ENCODE assay signal across 1 cellular context in the genomic region with DNA sequence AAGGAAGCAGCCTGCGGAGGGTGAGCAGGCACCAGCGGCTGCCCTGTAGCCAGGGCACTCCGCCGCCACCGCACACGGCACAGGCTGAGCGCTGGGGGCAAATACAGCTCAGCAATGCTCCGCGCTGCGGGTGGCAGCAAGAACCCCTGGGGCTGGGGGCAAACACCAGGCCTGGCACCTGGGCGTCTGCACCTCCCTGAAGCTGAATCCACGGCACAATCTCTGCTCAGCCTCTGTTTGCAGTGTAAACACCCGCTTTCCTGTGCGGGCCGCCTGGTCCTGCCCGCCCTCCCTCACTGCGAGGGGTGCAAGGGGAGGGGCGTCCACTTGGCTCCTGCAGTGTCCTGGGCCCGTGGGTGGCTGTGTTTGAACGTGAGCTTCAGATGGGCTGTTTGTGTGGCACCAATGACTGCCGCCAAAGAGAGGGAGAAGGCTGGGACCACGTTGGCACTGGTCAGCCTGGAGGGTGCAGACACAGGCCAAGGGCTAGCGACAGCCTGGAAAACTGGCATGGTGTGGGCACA.
TF ChIP-seq lines count a peak whose summit lies in the region.

No MANE protein-coding gene starts in this region.

TF ChIP-seq in HepG2, 621 proteins besides CTCF, POLR2A, EP300 and RAD21 (continued from another document and continues in another):
- TF ChIP-seq PRDM4 (CRISPR knock-in tag; IDR thresholded peaks at IDR 0.05; ENCODE audit: borderline replicate concordance) (no peak), FOXO1 (CRISPR knock-in tag; IDR thresholded peaks at IDR 0.05) (peak; percentile 47; the same call in 1 of the 2 replicates), ZFP82 (CRISPR knock-in tag; IDR thresholded peaks at IDR 0.05; ENCODE audit: borderline replicate concordance) (no peak), MNT (IDR thresholded peaks at IDR 0.05) (no peak), E2F5 (CRISPR knock-in tag; conservative IDR thresholded peaks at IDR 0.05) (no peak), BCL6 (CRISPR knock-in tag; IDR thresholded peaks at IDR 0.05) (peak; percentile 32; the same call in 1 of the 2 replicates), ZKSCAN1 (IDR thresholded peaks at IDR 0.05; ENCODE audit: low read length) (no peak), ZNF317 (CRISPR knock-in tag; IDR thresholded peaks at IDR 0.05) (no peak), KDM5A (IDR thresholded peaks at IDR 0.05; ENCODE audit: borderline replicate concordance, low read length) (no peak), ZNF414 (CRISPR knock-in tag; IDR thresholded peaks at IDR 0.05) (no peak), ZNF136 (CRISPR knock-in tag; IDR thresholded peaks at IDR 0.05; ENCODE audit: low read depth) (no peak), SALL1 (CRISPR knock-in tag; IDR thresholded peaks at IDR 0.05) (peak; percentile 73), MYPOP (CRISPR knock-in tag; IDR thresholded peaks at IDR 0.05) (no peak; the same call in 1 of the 2 replicates), CHD4 (IDR thresholded peaks at IDR 0.05; ENCODE audit: borderline replicate concordance, low read length) (no peak), ZNF101 (CRISPR knock-in tag; IDR thresholded peaks at IDR 0.05; ENCODE audit: borderline replicate concordance, low read depth) (no peak), ATAD3A (CRISPR knock-in tag; IDR thresholded peaks at IDR 0.05) (no peak), AHR (CRISPR knock-in tag; IDR thresholded peaks at IDR 0.05) (0 out of 2 replicates have a peak, but pooled peaks have one; percentile 47), GATAD1 (CRISPR knock-in tag; IDR thresholded peaks at IDR 0.05) (peak; percentile 46; the same call in 1 of the 2 replicates), KDM4B (CRISPR knock-in tag; IDR thresholded peaks at IDR 0.05) (no peak), ZNF546 (CRISPR knock-in tag; conservative IDR thresholded peaks at IDR 0.05) (no peak), EEA1 (CRISPR knock-in tag; IDR thresholded peaks at IDR 0.05; ENCODE audit: borderline replicate concordance) (no peak), CBX2 (IDR thresholded peaks at IDR 0.05; ENCODE audit: low read depth, low read length) (no peak), CBX2 (CRISPR knock-in tag; IDR thresholded peaks at IDR 0.05; ENCODE audit: low read depth) (no peak), TMF1 (CRISPR knock-in tag; IDR thresholded peaks at IDR 0.05; ENCODE audit: low read depth) (no peak), KDM1A (CRISPR knock-in tag; IDR thresholded peaks at IDR 0.05) (peak; percentile 50; the same call in 1 of the 2 replicates), REPIN1 (CRISPR knock-in tag; IDR thresholded peaks at IDR 0.05; ENCODE audit: borderline replicate concordance, low read depth) (no peak), GZF1 (CRISPR knock-in tag; IDR thresholded peaks at IDR 0.05) (no peak), PRPF4 (IDR thresholded peaks at IDR 0.05; ENCODE audit: low read depth, low read length, poor library complexity, severe bottlenecking) (no peak), KAT2B (IDR thresholded peaks at IDR 0.05; ENCODE audit: borderline replicate concordance, low read depth, low read length) (no peak), TRIM24 (CRISPR knock-in tag; IDR thresholded peaks at IDR 0.05) (no peak)
- TF ChIP-seq, protein P1, sequence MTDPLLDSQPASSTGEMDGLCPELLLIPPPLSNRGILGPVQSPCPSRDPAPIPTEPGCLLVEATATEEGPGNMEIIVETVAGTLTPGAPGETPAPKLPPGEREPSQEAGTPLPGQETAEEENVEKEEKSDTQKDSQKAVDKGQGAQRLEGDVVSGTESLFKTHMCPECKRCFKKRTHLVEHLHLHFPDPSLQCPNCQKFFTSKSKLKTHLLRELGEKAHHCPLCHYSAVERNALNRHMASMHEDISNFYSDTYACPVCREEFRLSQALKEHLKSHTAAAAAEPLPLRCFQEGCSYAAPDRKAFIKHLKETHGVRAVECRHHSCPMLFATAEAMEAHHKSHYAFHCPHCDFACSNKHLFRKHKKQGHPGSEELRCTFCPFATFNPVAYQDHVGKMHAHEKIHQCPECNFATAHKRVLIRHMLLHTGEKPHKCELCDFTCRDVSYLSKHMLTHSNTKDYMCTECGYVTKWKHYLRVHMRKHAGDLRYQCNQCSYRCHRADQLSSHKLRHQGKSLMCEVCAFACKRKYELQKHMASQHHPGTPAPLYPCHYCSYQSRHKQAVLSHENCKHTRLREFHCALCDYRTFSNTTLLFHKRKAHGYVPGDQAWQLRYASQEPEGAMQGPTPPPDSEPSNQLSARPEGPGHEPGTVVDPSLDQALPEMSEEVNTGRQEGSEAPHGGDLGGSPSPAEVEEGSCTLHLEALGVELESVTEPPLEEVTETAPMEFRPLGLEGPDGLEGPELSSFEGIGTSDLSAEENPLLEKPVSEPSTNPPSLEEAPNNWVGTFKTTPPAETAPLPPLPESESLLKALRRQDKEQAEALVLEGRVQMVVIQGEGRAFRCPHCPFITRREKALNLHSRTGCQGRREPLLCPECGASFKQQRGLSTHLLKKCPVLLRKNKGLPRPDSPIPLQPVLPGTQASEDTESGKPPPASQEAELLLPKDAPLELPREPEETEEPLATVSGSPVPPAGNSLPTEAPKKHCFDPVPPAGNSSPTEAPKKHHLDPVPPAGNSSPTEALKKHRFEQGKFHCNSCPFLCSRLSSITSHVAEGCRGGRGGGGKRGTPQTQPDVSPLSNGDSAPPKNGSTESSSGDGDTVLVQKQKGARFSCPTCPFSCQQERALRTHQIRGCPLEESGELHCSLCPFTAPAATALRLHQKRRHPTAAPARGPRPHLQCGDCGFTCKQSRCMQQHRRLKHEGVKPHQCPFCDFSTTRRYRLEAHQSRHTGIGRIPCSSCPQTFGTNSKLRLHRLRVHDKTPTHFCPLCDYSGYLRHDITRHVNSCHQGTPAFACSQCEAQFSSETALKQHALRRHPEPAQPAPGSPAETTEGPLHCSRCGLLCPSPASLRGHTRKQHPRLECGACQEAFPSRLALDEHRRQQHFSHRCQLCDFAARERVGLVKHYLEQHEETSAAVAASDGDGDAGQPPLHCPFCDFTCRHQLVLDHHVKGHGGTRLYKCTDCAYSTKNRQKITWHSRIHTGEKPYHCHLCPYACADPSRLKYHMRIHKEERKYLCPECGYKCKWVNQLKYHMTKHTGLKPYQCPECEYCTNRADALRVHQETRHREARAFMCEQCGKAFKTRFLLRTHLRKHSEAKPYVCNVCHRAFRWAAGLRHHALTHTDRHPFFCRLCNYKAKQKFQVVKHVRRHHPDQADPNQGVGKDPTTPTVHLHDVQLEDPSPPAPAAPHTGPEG (CRISPR knock-in tag; IDR thresholded peaks at IDR 0.05), result no peak
- TF ChIP-seq, protein P2, sequence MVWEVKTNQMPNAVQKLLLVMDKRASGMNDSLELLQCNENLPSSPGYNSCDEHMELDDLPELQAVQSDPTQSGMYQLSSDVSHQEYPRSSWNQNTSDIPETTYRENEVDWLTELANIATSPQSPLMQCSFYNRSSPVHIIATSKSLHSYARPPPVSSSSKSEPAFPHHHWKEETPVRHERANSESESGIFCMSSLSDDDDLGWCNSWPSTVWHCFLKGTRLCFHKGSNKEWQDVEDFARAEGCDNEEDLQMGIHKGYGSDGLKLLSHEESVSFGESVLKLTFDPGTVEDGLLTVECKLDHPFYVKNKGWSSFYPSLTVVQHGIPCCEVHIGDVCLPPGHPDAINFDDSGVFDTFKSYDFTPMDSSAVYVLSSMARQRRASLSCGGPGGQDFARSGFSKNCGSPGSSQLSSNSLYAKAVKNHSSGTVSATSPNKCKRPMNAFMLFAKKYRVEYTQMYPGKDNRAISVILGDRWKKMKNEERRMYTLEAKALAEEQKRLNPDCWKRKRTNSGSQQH (CRISPR knock-in tag; IDR thresholded peaks at IDR 0.05; ENCODE audit: low read depth), result no peak
- TF ChIP-seq, protein P3, sequence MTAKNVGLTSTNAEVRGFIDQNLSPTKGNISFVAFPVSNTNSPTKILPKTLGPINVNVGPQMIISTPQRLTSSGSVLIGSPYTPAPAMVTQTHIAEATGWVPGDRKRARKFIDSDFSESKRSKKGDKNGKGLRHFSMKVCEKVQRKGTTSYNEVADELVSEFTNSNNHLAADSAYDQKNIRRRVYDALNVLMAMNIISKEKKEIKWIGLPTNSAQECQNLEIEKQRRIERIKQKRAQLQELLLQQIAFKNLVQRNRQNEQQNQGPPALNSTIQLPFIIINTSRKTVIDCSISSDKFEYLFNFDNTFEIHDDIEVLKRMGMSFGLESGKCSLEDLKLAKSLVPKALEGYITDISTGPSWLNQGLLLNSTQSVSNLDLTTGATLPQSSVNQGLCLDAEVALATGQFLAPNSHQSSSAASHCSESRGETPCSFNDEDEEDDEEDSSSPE (CRISPR knock-in tag; IDR thresholded peaks at IDR 0.05), result no peak
- TF ChIP-seq, protein P4, sequence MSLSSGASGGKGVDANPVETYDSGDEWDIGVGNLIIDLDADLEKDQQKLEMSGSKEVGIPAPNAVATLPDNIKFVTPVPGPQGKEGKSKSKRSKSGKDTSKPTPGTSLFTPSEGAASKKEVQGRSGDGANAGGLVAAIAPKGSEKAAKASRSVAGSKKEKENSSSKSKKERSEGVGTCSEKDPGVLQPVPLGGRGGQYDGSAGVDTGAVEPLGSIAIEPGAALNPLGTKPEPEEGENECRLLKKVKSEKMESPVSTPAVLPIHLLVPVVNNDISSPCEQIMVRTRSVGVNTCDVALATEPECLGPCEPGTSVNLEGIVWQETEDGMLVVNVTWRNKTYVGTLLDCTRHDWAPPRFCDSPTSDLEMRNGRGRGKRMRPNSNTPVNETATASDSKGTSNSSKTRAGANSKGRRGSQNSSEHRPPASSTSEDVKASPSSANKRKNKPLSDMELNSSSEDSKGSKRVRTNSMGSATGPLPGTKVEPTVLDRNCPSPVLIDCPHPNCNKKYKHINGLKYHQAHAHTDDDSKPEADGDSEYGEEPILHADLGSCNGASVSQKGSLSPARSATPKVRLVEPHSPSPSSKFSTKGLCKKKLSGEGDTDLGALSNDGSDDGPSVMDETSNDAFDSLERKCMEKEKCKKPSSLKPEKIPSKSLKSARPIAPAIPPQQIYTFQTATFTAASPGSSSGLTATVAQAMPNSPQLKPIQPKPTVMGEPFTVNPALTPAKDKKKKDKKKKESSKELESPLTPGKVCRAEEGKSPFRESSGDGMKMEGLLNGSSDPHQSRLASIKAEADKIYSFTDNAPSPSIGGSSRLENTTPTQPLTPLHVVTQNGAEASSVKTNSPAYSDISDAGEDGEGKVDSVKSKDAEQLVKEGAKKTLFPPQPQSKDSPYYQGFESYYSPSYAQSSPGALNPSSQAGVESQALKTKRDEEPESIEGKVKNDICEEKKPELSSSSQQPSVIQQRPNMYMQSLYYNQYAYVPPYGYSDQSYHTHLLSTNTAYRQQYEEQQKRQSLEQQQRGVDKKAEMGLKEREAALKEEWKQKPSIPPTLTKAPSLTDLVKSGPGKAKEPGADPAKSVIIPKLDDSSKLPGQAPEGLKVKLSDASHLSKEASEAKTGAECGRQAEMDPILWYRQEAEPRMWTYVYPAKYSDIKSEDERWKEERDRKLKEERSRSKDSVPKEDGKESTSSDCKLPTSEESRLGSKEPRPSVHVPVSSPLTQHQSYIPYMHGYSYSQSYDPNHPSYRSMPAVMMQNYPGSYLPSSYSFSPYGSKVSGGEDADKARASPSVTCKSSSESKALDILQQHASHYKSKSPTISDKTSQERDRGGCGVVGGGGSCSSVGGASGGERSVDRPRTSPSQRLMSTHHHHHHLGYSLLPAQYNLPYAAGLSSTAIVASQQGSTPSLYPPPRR (CRISPR knock-in tag; IDR thresholded peaks at IDR 0.05; ENCODE audit: borderline replicate concordance), result no peak
